Comparison of ENCODE assay signal across 34 cellular contexts in genomic region chr6:162582381-162582780, GRCh38.
"Had no signal": no experiment of that assay in that cellular context is flagged by ENCODE, and none has a peak within 500 bp of the region (broad histone marks: within the 10 kb centered on the region; RNA-seq: fewer than 3 reads in every experiment).

No MANE protein-coding gene starts in this region.

- DNase-seq: Karpas-422, Kasumi-1, MG63, MM.1S, MV-4-11, NCI-H1048, NCI-H1092, NCI-H1092 treated with DMSO at 0.1 percent for 48 hours, NCI-H1105, NCI-H1105 treated with DMSO at 0.1 percent for 48 hours, NCI-H1417, NCI-H1417 treated with DMSO at 0.1 percent for 48 hours, NCI-H1436, NCI-H1436 treated with DMSO at 0.1 percent for 48 hours, NCI-H146, NCI-H1694, NCI-H1694 treated with DMSO at 0.1 percent for 48 hours, NCI-H187, NCI-H187 treated with DMSO at 0.1 percent for 48 hours, NCI-H1930, NCI-H2029, NCI-H2029 treated with DMSO at 0.1 percent for 48 hours, NCI-H2081, NCI-H2081 treated with DMSO at 0.1 percent for 48 hours, NCI-H2107, NCI-H2171, NCI-H2171 treated with DMSO at 0.1 percent for 48 hours, NCI-H2227 treated with DMSO at 0.1 percent for 48 hours, NCI-H226, NCI-H345, NCI-H446, NCI-H446 treated with DMSO at 0.1 percent for 48 hours, NCI-H510A had no signal

- H3K4me3 ChIP-seq: MG63 had no signal

- H3K9me3 ChIP-seq: MG63 had no signal

- H3K9ac ChIP-seq: KMS-11 had no signal

- H3K27ac ChIP-seq: KMS-11 had no signal

- H3K36me3 ChIP-seq: MG63 had no signal
